Comparison of ENCODE assay signal across 19 cellular contexts in genomic region chr16:24396350-24397271, GRCh38.
"Had no signal": no experiment of that assay in that cellular context is flagged by ENCODE, and none has a peak within 500 bp of the region (broad histone marks: within the 10 kb centered on the region; RNA-seq: fewer than 3 reads in every experiment).

No MANE protein-coding gene starts in this region.

- H3K27ac ChIP-seq: adrenal gland, cardiac muscle cell, epithelial cell of prostate, heart left ventricle, lower lobe of right lung, psoas muscle, right lobe of liver had no signal

- DNase-seq: activated CD4-positive, alpha-beta T cell treated with anti-CD3 and anti-CD28 coated beads for 1 hour; activated CD4-positive, alpha-beta T cell treated with anti-CD3 and anti-CD28 coated beads, Interleukin-2, amount 50 U/mL, for 4 hours; activated naive CD4-positive, alpha-beta T cell treated with anti-CD3 and anti-CD28 coated beads, Interleukin-2, amount 10 ng/mL, durations not matched to agents 7 days and 5 days; activated T-cell treated with anti-CD3 and anti-CD28 coated beads for 4 hours; adrenal gland; heart left ventricle; lower lobe of right lung; psoas muscle; right lobe of liver; stimulated activated CD4-positive, alpha-beta T cell treated with anti-CD3 and anti-CD28 coated beads, Interleukin-4, amount 100 ng/mL, for 4 hours; stimulated activated CD8-positive, alpha-beta memory T cell treated with anti-CD3 and anti-CD28 coated beads, Interleukin-4, amount 100 ng/mL, for 48 hours; stimulated activated naive CD8-positive, alpha-beta T cell treated with anti-CD3 and anti-CD28 coated beads, Interleukin-15, amount 100 ng/mL, for 72 hours had no signal

- H3K4me3 Mint-ChIP-seq: activated naive CD4-positive, alpha-beta T cell treated with anti-CD3 and anti-CD28 coated beads, Interleukin-2, amount 10 ng/mL, durations not matched to agents 7 days and 5 days; mesothelial cell of epicardium; neural crest cell; stimulated activated naive CD8-positive, alpha-beta T cell treated with anti-CD3 and anti-CD28 coated beads, Interleukin-15, amount 100 ng/mL, for 72 hours; type B pancreatic cell had no signal

- H3K9me3 ChIP-seq: adrenal gland, lower lobe of right lung, psoas muscle, right lobe of liver had no signal

- ATAC-seq: lower lobe of right lung; psoas muscle; right lobe of liver; stimulated activated naive CD8-positive, alpha-beta T cell treated with anti-CD3 and anti-CD28 coated beads, Interleukin-15, amount 100 ng/mL, for 72 hours had no signal

- H3K27ac Mint-ChIP-seq: activated naive CD4-positive, alpha-beta T cell treated with anti-CD3 and anti-CD28 coated beads, Interleukin-2, amount 10 ng/mL, durations not matched to agents 7 days and 5 days; activated T-helper 2 cell treated with anti-CD3 and anti-CD28 coated beads, Interferon-gamma antibody, Interleukin-2, Interleukin-4, amounts not matched to agents 10 μg/mL and 5 μg/mL and 100 μg/mL, durations not matched to agents 14 hours and 24 hours and 36 hours; mesothelial cell of epicardium; stimulated activated naive CD8-positive, alpha-beta T cell treated with anti-CD3 and anti-CD28 coated beads, Interleukin-15, amount 100 ng/mL, for 72 hours; type B pancreatic cell had no signal

- H3K4me1 ChIP-seq: adrenal gland, heart left ventricle, lower lobe of right lung, psoas muscle, right lobe of liver had no signal

- H3K36me3 Mint-ChIP-seq: activated naive CD4-positive, alpha-beta T cell treated with anti-CD3 and anti-CD28 coated beads, Interleukin-2, amount 10 ng/mL, durations not matched to agents 7 days and 5 days; mesothelial cell of epicardium; type B pancreatic cell had no signal

- H3K4me3 ChIP-seq: adrenal gland, cardiac muscle cell, heart left ventricle, lower lobe of right lung, psoas muscle, right lobe of liver, smooth muscle cell had no signal

- H3K4me1 Mint-ChIP-seq: activated naive CD4-positive, alpha-beta T cell treated with anti-CD3 and anti-CD28 coated beads, Interleukin-2, amount 10 ng/mL, durations not matched to agents 7 days and 5 days; mesothelial cell of epicardium; neural crest cell; stimulated activated naive CD8-positive, alpha-beta T cell treated with anti-CD3 and anti-CD28 coated beads, Interleukin-15, amount 100 ng/mL, for 72 hours had no signal

- H3K36me3 ChIP-seq: adrenal gland, cardiac muscle cell, heart left ventricle, lower lobe of right lung, right lobe of liver had no signal

- H3K9me3 Mint-ChIP-seq: activated naive CD4-positive, alpha-beta T cell treated with anti-CD3 and anti-CD28 coated beads, Interleukin-2, amount 10 ng/mL, durations not matched to agents 7 days and 5 days; activated T-helper 2 cell treated with anti-CD3 and anti-CD28 coated beads, Interferon-gamma antibody, Interleukin-2, Interleukin-4, amounts not matched to agents 10 μg/mL and 5 μg/mL and 100 μg/mL, durations not matched to agents 14 hours and 24 hours and 36 hours; type B pancreatic cell had no signal

- H3K4me2 ChIP-seq: smooth muscle cell had no signal

- H3K27me3 ChIP-seq: adrenal gland, cardiac muscle cell, heart left ventricle, right lobe of liver had no signal
